20 cellular contexts compared by ENCODE assay signal in genomic region chr2:231369580-231370428, GRCh38. TPM values are rescaled to one million over a fixed set of nuclear protein-coding genes. Genes with fewer than 3 reads are reported as not detected.
DNase-seq lines count a peak whose midpoint lies in the region; ATAC-seq and TF ChIP-seq lines count a peak whose summit lies in the region.
"Had no signal": no experiment of that assay in that cellular context is flagged by ENCODE, and none has a peak within 500 bp of the region (broad histone marks: within the 10 kb centered on the region; RNA-seq: fewer than 3 reads in every experiment).

No MANE protein-coding gene starts in this region.

- no peaks in the 10 kb centered on the region for H3K27me3 Mint-ChIP-seq in WTC11 (ENCODE audit: low read depth)
- H3K27me3 Mint-ChIP-seq: activated naive CD8-positive, alpha-beta T cell; stimulated activated memory B cell treated with anti-CD40 and anti-IgM and Interleukin-4, amounts not matched to agents 10 μg/mL and 1 μg/mL and 100 μg/mL, for 72 hours had no signal

- no peak overlapping the region for H4K91ac ChIP-seq in neuronal stem cell (ENCODE audit: low read depth, low read length, poor library complexity)

- no peaks in the 10 kb centered on the region for H3K9me3 Mint-ChIP-seq in WTC11
- H3K9me3 Mint-ChIP-seq: activated T-helper 1 cell treated with anti-CD3 and anti-CD28 coated beads, Interleukin-12 subunit alpha, Interleukin-12 subunit beta, Interleukin-2, Interleukin-4 antibody, amounts not matched to agents 30 ng/mL and 10 ng/mL and 1 ng/mL, durations not matched to agents 14 hours and 24 hours and 36 hours; CD8-positive, alpha-beta memory T cell; stimulated activated memory B cell treated with anti-CD40 and anti-IgM and Interleukin-4, amounts not matched to agents 10 μg/mL and 1 μg/mL and 100 μg/mL, for 72 hours had no signal

- CTCF ChIA-PET in WTC11 (lab: Charles Lee) (interaction anchor here (0.8 to 3.7 kb wide), 15 partner anchors 10 to 143 kb away, joined by 3 to 28 read pairs (median 5); partner anchors contain the start of gene B3GNT7), RWPE1 (lab: Yijun Ruan, JAX) (interaction anchor here (0.5 kb wide), 1 partner anchor 112 kb away, joined by 3 read pairs; no protein-coding TSS in a partner anchor)

- no peaks in the 10 kb centered on the region for H3K4me1 ChIP-seq in right cardiac atrium (ENCODE audit: control insufficient read depth, insufficient read depth, low read length)
- H3K4me1 ChIP-seq in neuronal stem cell (ENCODE audit: control insufficient read depth in 2 of 2, insufficient read depth in 1 of 2, low read depth in 1 of 2, low read length in 2 of 2) = peaks cover 8 to 21% of the 10 kb centered on the region in 2 donors
- H3K4me1 ChIP-seq: foreskin keratinocyte, left lung had no signal

- peaks cover 5% of the 10 kb centered on the region for H3K36me3 Mint-ChIP-seq in WTC11
- H3K36me3 Mint-ChIP-seq: activated naive CD8-positive, alpha-beta T cell; CD8-positive, alpha-beta memory T cell had no signal

- peak overlapping the region; percentile 89 for H2AK5ac ChIP-seq in neuronal stem cell (ENCODE audit: low read depth, low read length)

- H3K4ac ChIP-seq in neuronal stem cell (ENCODE audit: low read length) = no peak overlapping the region

- H2BK120ac ChIP-seq in neuronal stem cell (ENCODE audit: low read depth, low read length) = peak overlapping the region; percentile 94

- H3K36me3 ChIP-seq in H7 (replicated peaks; ENCODE audit: control insufficient read depth, insufficient read depth, low read length) = no peaks in the 10 kb centered on the region
- no peaks in the 10 kb centered on the region for H3K36me3 ChIP-seq in neuronal stem cell (replicated peaks in 1 of 2; ENCODE audit: control insufficient read depth in 2 of 2, insufficient read depth in 2 of 2, low read length in 2 of 2)
- H3K36me3 ChIP-seq: SJCRH30 had no signal

- H3K9me3 ChIP-seq in right cardiac atrium (ENCODE audit: control insufficient read depth, low read length) (no peaks in the 10 kb centered on the region), neuronal stem cell (replicated peaks in 1 of 2; ENCODE audit: control insufficient read depth in 2 of 2, insufficient read depth in 1 of 2, low read depth in 1 of 2, low read length in 2 of 2) (peaks cover 0 to 2% of the 10 kb centered on the region in 2 donors)
- H3K9me3 ChIP-seq: left lung, SJCRH30 had no signal

- H3K14ac ChIP-seq in neuronal stem cell (ENCODE audit: low read length) = peak overlapping the region; percentile 75

- no peak overlapping the region for H3K4me2 ChIP-seq in neuronal stem cell (ENCODE audit: insufficient read depth, low read length, poor library complexity, severe bottlenecking)

- H2BK5ac ChIP-seq in neuronal stem cell (ENCODE audit: low read length) = no peak overlapping the region

- H3K9ac ChIP-seq in neuronal stem cell (ENCODE audit: low read depth, low read length, poor library complexity) = peak overlapping the region; percentile 86

- peak overlapping the region; percentile 84 for H2BK15ac ChIP-seq in neuronal stem cell (ENCODE audit: low read length)

- POLR2A ChIA-PET in WTC11 (lab: Charles Lee) (interaction anchor here (0.7 to 1.5 kb wide), 3 partner anchors 8 to 82 kb away, joined by 3 to 15 read pairs (median 5); no protein-coding TSS in a partner anchor), RWPE1 (lab: Yijun Ruan, JAX; ENCODE audit: low non-redundant PET) (no interaction called here)

- no peak overlapping the region for H2BK12ac ChIP-seq in neuronal stem cell (ENCODE audit: low read length)

- H3K27ac ChIP-seq in right cardiac atrium (ENCODE audit: low read length) = no peak overlapping the region
- no peak overlapping the region for H3K27ac ChIP-seq in neuronal stem cell (replicated peaks; ENCODE audit: low read length)
- no peak overlapping the region for H3K27ac ChIP-seq in RWPE1
- H3K27ac ChIP-seq: epithelial cell of prostate, foreskin keratinocyte, left lung had no signal

- no peaks in the 10 kb centered on the region for H3K79me1 ChIP-seq in neuronal stem cell (ENCODE audit: low read depth, low read length)

- H3K4me1 Mint-ChIP-seq in WTC11 = peaks cover 71% of the 10 kb centered on the region
- H3K4me1 Mint-ChIP-seq: CD8-positive, alpha-beta memory T cell had no signal

- peak; percentile 86 for DNase-seq in H7
- no peak for DNase-seq in WTC11 (ENCODE audit: low spot score)
- DNase-seq in right cardiac atrium = peak in 1 of 3 donors; percentile 34
- DNase-seq in neuronal stem cell (ENCODE audit: low spot score) = no peak
- no peak for DNase-seq in NCI-H187 treated with DMSO at 0.1 percent for 48 hours (lab: John Stamatoyannopoulos, UW)
- no peak for DNase-seq in RWPE1 (ENCODE audit: low spot score)
- no peak for DNase-seq in stimulated activated CD4-positive, alpha-beta T cell treated with anti-CD3 and anti-CD28 coated beads, Interleukin-4, amount 100 ng/mL, for 24 hours
- DNase-seq: foreskin keratinocyte, Karpas-422, NCI-H1092 treated with DMSO at 0.1 percent for 48 hours, NCI-H524 treated with DMSO at 0.1 percent for 48 hours, occipital lobe had no signal

- H3K4me3 Mint-ChIP-seq in WTC11 = no peak overlapping the region; the same call in 1 of the 2 replicates
- H3K4me3 Mint-ChIP-seq: activated naive CD8-positive, alpha-beta T cell; activated T-helper 1 cell treated with anti-CD3 and anti-CD28 coated beads, Interleukin-12 subunit alpha, Interleukin-12 subunit beta, Interleukin-2, Interleukin-4 antibody, amounts not matched to agents 30 ng/mL and 10 ng/mL and 1 ng/mL, durations not matched to agents 14 hours and 24 hours and 36 hours; CD8-positive, alpha-beta memory T cell; stimulated activated memory B cell treated with anti-CD40 and anti-IgM and Interleukin-4, amounts not matched to agents 10 μg/mL and 1 μg/mL and 100 μg/mL, for 72 hours had no signal

- ATAC-seq in WTC11 (no peak), right cardiac atrium (peak; percentile 47 to 49), GM21381 (IDR thresholded peaks at IDR 0.05; ENCODE audit: unreplicated experiment) (no peak)
- ATAC-seq: foreskin keratinocyte, left lung had no signal

- H3K4me3 ChIP-seq in H7 (ENCODE audit: insufficient read depth, low read depth, low read length) (no peak overlapping the region; the same call in 1 of the 2 replicates), right cardiac atrium (ENCODE audit: low read length) (no peak overlapping the region), neuronal stem cell (ENCODE audit: low read length in 2 of 2) (no peak overlapping the region)
- H3K4me3 ChIP-seq: left lung, SJCRH30 had no signal

- H2AFZ ChIP-seq in neuronal stem cell (ENCODE audit: low read length) = peak overlapping the region; percentile 11

- WGBS in right cardiac atrium = 69% methylated on average over 23 of the region's 23 CpGs
- no CpG with 5 or more reads among the region's 23 CpGs for WGBS in neuronal stem cell (ENCODE audit: extremely low coverage in 2 of 2, insufficient read length in 2 of 2, insufficient replicate concordance in 1 of 2), 2 donors

- TF ChIP-seq CTCF in WTC11 (IDR thresholded peaks at IDR 0.05) (no peak), RWPE1 (conservative IDR thresholded peaks at IDR 0.05; ENCODE audit: low read depth) (no peak)

- H3K27me3 ChIP-seq in H7 (ENCODE audit: control insufficient read depth, insufficient read depth, low read length) = no peaks in the 10 kb centered on the region
- H3K27me3 ChIP-seq in right cardiac atrium (ENCODE audit: control insufficient read depth, insufficient read depth) = no peaks in the 10 kb centered on the region
- no peaks in the 10 kb centered on the region for H3K27me3 ChIP-seq in neuronal stem cell (ENCODE audit: control insufficient read depth in 3 of 3, insufficient read depth in 3 of 3, low read depth in 1 of 3, low read length in 3 of 3)
- H3K27me3 ChIP-seq: foreskin keratinocyte, left lung, SJCRH30 had no signal

- H3K18ac ChIP-seq in neuronal stem cell (ENCODE audit: low read length) = peak overlapping the region; percentile 96

- H4K8ac ChIP-seq in neuronal stem cell (ENCODE audit: low read depth, low read length) = no peak overlapping the region

- intact Hi-C loops in right cardiac atrium (cut with DNase I) = no loop called here

- H3K23ac ChIP-seq in neuronal stem cell (ENCODE audit: low read depth, low read length, poor library complexity) = peak overlapping the region; percentile 83

- H3K27ac Mint-ChIP-seq in WTC11 = peak overlapping the region; percentile 98
- H3K27ac Mint-ChIP-seq: activated naive CD8-positive, alpha-beta T cell; activated T-helper 1 cell treated with anti-CD3 and anti-CD28 coated beads, Interleukin-12 subunit alpha, Interleukin-12 subunit beta, Interleukin-2, Interleukin-4 antibody, amounts not matched to agents 30 ng/mL and 10 ng/mL and 1 ng/mL, durations not matched to agents 14 hours and 24 hours and 36 hours; CD8-positive, alpha-beta memory T cell; stimulated activated memory B cell treated with anti-CD40 and anti-IgM and Interleukin-4, amounts not matched to agents 10 μg/mL and 1 μg/mL and 100 μg/mL, for 72 hours had no signal

TF ChIP-seq in WTC11, 78 proteins besides CTCF, POLR2A, EP300 and RAD21 (continues in another document):
- TF ChIP-seq STAT6 (CRISPR knock-in tag; conservative IDR thresholded peaks at IDR 0.05; ENCODE audit: low read depth) (no peak), ZNF219 (CRISPR knock-in tag; IDR thresholded peaks at IDR 0.05; ENCODE audit: borderline replicate concordance) (no peak), OVOL2 (CRISPR knock-in tag; IDR thresholded peaks at IDR 0.05; ENCODE audit: borderline replicate concordance) (no peak), EMX1 (CRISPR knock-in tag; IDR thresholded peaks at IDR 0.05) (no peak)

RNA-seq across cellular contexts. Expression of gene B3GNT7, which starts 25.7 kb away (rescaled TPM):
- 52.9 and 70.4 TPM in 2 replicates for total RNA-seq in H7 (2014; rRNA removed; shearing (Covaris generic))
- total RNA-seq in WTC11 (2021) (151 to 197 TPM (median 194 TPM) in 3 replicates), right cardiac atrium (1 to 10 TPM; 4.1 to 7.3 (median 5.9) TPM)
- 2.5 TPM for polyA plus RNA-seq in right cardiac atrium
- 1.0 TPM for polyA plus RNA-seq in neuronal stem cell (2013, experiment 1 of 2)
- polyA plus RNA-seq in neuronal stem cell (2013, experiment 2 of 2) = 0.84 TPM
- total RNA-seq: activated T-helper 1 cell treated with anti-CD3 and anti-CD28 coated beads, Interleukin-12 subunit alpha, Interleukin-12 subunit beta, Interleukin-2, Interleukin-4 antibody, amounts not matched to agents 30 ng/mL and 10 ng/mL and 1 ng/mL, durations not matched to agents 14 hours and 24 hours and 36 hours had no signal

Comparison
In these comparisons a context has a peak if more than half of its experiments do, and no peak if none do; other contexts are left out.
1. ATAC-seq: peak in right cardiac atrium (2 of 2); none in WTC11 (single experiment) and GM21381 (single experiment).